In the genomic region with DNA sequence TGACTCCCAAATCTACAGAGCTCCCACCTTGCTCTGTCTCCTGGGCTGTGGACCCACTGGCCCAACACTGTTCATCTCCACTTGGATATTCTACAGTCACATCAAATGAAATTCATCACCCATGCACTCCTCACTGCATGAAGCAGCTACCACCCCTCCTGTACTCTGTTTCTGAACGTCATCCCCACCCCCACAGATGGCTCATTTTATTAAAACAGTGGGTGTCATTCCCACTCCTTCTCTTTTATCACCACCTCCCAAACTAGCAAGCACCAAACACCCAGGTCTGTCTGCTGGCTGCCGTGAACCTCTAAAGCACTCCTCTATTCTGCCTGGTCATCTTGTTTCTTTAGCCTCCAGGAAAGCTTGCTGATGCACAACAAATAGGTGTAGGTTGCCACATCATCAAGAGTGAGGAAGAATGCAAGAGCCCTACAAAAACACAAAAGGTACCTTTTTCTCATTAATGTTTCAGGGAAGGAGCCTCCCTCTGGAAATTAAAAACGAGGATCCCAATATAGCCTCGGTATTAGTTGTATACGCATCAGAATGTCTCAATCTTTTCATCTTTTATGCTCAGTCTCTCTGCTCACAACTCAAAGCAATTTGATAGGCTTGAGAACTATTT, we compare ENCODE assay signal across 14 cellular contexts.
A peak's percentile ranks its signal among the peaks of the same experiment; 100 is the strongest.
DNase-seq lines count a peak whose midpoint lies in the region; ATAC-seq and TF ChIP-seq lines count a peak whose summit lies in the region.
"Had no signal": no experiment of that assay in that cellular context is flagged by ENCODE, and none has a peak within 500 bp of the region (broad histone marks: within the 10 kb centered on the region; RNA-seq: fewer than 3 reads in every experiment).

No MANE protein-coding gene starts in this region.

- H2AFZ ChIP-seq in OCI-LY3 (ENCODE audit: low read depth, low read length) = no peak overlapping the region

- H3K79me2 ChIP-seq in OCI-LY3 (ENCODE audit: low read length) = no peaks in the 10 kb centered on the region

- no peak overlapping the region for H3K4me3 Mint-ChIP-seq in nephron

- peaks cover 25% of the 10 kb centered on the region for H3K36me3 ChIP-seq in OCI-LY3 (replicated peaks; ENCODE audit: low read depth, low read length)
- no peaks in the 10 kb centered on the region for H3K36me3 ChIP-seq in colonic mucosa
- H3K36me3 ChIP-seq: SJCRH30 had no signal

- H3K9me3 Mint-ChIP-seq in nephron = peaks cover 3% of the 10 kb centered on the region

- H3K4me1 ChIP-seq in OCI-LY3 (ENCODE audit: low read length) = peaks cover 76% of the 10 kb centered on the region
- no peaks in the 10 kb centered on the region for H3K4me1 ChIP-seq in colonic mucosa

- TF ChIP-seq CTCF in OCI-LY3 (IDR thresholded peaks at IDR 0.05; ENCODE audit: low read depth, low read length) (no peak), nephron (IDR thresholded peaks at IDR 0.05; ENCODE audit: unreplicated experiment in 3 of 3) (no peak), colonic mucosa (IDR thresholded peaks at IDR 0.05) (no peak)

- intact Hi-C loops in Right ventricle myocardium inferior (cut with DNase I) = no loop called here
- intact Hi-C loops in cardiac septum (cut with DNase I) = no loop called here
- intact Hi-C loops in colonic mucosa (cut with DNase I) = no loop called here

- peaks cover 32% of the 10 kb centered on the region for H3K36me3 Mint-ChIP-seq in nephron (ENCODE audit: low read depth)

- H3K9ac ChIP-seq in OCI-LY3 (ENCODE audit: low read length) (no peak overlapping the region), colonic mucosa (ENCODE audit: low read depth in 2 of 2, low read length in 2 of 2) (no peak overlapping the region)

- H4K20me1 ChIP-seq in OCI-LY3 (ENCODE audit: insufficient read depth, low read length) = no peaks in the 10 kb centered on the region

- H3K4me1 Mint-ChIP-seq in nephron = peaks cover 46% of the 10 kb centered on the region

- H3K27ac ChIP-seq in OCI-LY3 (ENCODE audit: low read length) = peak overlapping the region; percentile 37
- H3K27ac ChIP-seq in colonic mucosa = no peak overlapping the region
- H3K27ac ChIP-seq: HL-60, SJCRH30 had no signal

- H3K4me2 ChIP-seq in OCI-LY3 (ENCODE audit: low read length) = no peak overlapping the region

- no peak overlapping the region for H3K4me3 ChIP-seq in OCI-LY3 (ENCODE audit: low read length)
- H3K4me3 ChIP-seq in colonic mucosa = no peak overlapping the region
- H3K4me3 ChIP-seq: SJCRH30 had no signal

- H3K27me3 ChIP-seq in OCI-LY3 (ENCODE audit: low read depth, low read length) (no peaks in the 10 kb centered on the region), colonic mucosa (no peaks in the 10 kb centered on the region)
- H3K27me3 ChIP-seq: SJCRH30 had no signal

- DNase-seq in Right ventricle myocardium inferior (ENCODE audit: missing footprints) (peak; percentile 40), cardiac septum (ENCODE audit: low spot score) (no peak), cortex of kidney (lab: John Stamatoyannopoulos, UW) (no peak), colonic mucosa (no peak)
- DNase-seq: C1 segment of cervical spinal cord, DMS79 treated with DMSO at 0.1 percent for 48 hours, GOT3, NCI-H1417 treated with DMSO at 0.1 percent for 48 hours had no signal

- H3K27me3 Mint-ChIP-seq in nephron (ENCODE audit: low read depth) = no peaks in the 10 kb centered on the region

- ATAC-seq in Right ventricle myocardium inferior (no peak), HG03045 (IDR thresholded peaks at IDR 0.05; ENCODE audit: unreplicated experiment) (no peak)
- ATAC-seq: HCT116 had no signal

- peaks cover 6% of the 10 kb centered on the region; the same call in 1 of the 2 replicates for H3K9me3 ChIP-seq in OCI-LY3 (ENCODE audit: insufficient read depth, low read length)
- no peaks in the 10 kb centered on the region for H3K9me3 ChIP-seq in colonic mucosa
- H3K9me3 ChIP-seq: SJCRH30 had no signal

- peak overlapping the region; percentile 8 to 58 (median 35) for H3K27ac Mint-ChIP-seq in nephron
